Comparison of ENCODE assay signal across 34 cellular contexts in the genomic region with DNA sequence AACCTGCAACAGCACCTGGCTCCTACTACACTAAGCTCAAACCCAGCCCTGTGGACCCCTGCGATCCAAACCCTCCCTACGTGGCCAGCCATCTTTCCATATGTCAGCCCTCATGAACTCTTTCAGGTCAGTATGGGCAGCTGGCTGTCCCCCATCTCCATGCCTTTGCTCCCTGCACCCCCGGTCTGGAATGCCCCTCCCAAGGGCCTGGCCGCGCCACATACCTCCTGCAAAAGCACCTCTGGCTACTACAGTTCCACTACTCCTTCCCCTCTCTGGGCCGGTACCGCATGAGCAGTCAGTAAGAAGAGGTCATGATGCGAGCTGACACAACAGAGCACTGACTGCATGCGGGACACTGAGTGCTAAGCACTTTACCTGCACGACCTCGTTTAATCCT. TPM values are rescaled to one million over a fixed set of nuclear protein-coding genes. Genes with fewer than 3 reads are reported as not detected.
"Had no signal": no experiment of that assay in that cellular context is flagged by ENCODE, and none has a peak within 500 bp of the region (broad histone marks: within the 10 kb centered on the region; RNA-seq: fewer than 3 reads in every experiment).

No MANE protein-coding gene starts in this region.

- H3K27ac Mint-ChIP-seq: effector memory CD8-positive, alpha-beta T cell; nephron; stimulated activated effector memory CD8-positive, alpha-beta T cell treated with anti-CD3 and anti-CD28 coated beads, Interleukin-12 subunit alpha, Interleukin-12 subunit beta, amount 100 ng/mL, for 72 hours had no signal

- H3K9me3 ChIP-seq: esophagus squamous epithelium, heart right ventricle, left lung, ovary, psoas muscle, sigmoid colon, testis, tibial nerve, upper lobe of left lung had no signal

- H3K4me3 Mint-ChIP-seq: effector memory CD8-positive, alpha-beta T cell; nephron; stimulated activated effector memory CD8-positive, alpha-beta T cell treated with anti-CD3 and anti-CD28 coated beads, Interleukin-12 subunit alpha, Interleukin-12 subunit beta, amount 100 ng/mL, for 72 hours had no signal

- H3K27me3 ChIP-seq: heart right ventricle, left lung, ovary, sigmoid colon, testis, upper lobe of left lung had no signal

- H3K9me3 Mint-ChIP-seq: effector memory CD8-positive, alpha-beta T cell; naive thymus-derived CD4-positive, alpha-beta T cell; nephron; stimulated activated effector memory CD8-positive, alpha-beta T cell treated with anti-CD3 and anti-CD28 coated beads, Interleukin-12 subunit alpha, Interleukin-12 subunit beta, amount 100 ng/mL, for 72 hours had no signal

- ATAC-seq: left cardiac atrium; right cardiac atrium; stimulated activated effector memory CD8-positive, alpha-beta T cell treated with anti-CD3 and anti-CD28 coated beads, Interleukin-12 subunit alpha, Interleukin-12 subunit beta, amount 100 ng/mL, for 72 hours; stimulated activated naive CD8-positive, alpha-beta T cell treated with anti-CD3 and anti-CD28 coated beads, Interleukin-15, Interleukin-2, amounts not matched to agents 100 U/mL and 50 U/mL, for 24 hours had no signal

- H3K27ac ChIP-seq: coronary artery, esophagus squamous epithelium, heart right ventricle, left lung, ovary, psoas muscle, sigmoid colon, testis, tibial nerve, upper lobe of left lung had no signal

- H3K36me3 ChIP-seq: heart right ventricle, left lung, ovary, sigmoid colon, tibial nerve, upper lobe of left lung had no signal

- DNase-seq: dermis blood vessel endothelial cell; effector memory CD8-positive, alpha-beta T cell; erythroblast; esophagus squamous epithelium; foreskin melanocyte; glutamatergic neuron; heart right ventricle; hippocampal formation; left cardiac atrium; left lung; mammary epithelial cell; mesendoderm; midbrain; nucleus accumbens; ovary; psoas muscle; right cardiac atrium; sigmoid colon; stimulated activated CD4-positive, alpha-beta T cell treated with anti-CD3 and anti-CD28 coated beads, Interleukin-2, amount 100 ng/mL, for 24 hours; stimulated activated CD4-positive, alpha-beta T cell treated with anti-CD3 and anti-CD28 coated beads, Interleukin-4, amount 100 ng/mL, for 24 hours; stimulated activated naive CD8-positive, alpha-beta T cell treated with anti-CD3 and anti-CD28 coated beads, Interleukin-15, Interleukin-2, amounts not matched to agents 100 U/mL and 50 U/mL, for 24 hours; substantia nigra; testis; upper lobe of left lung had no signal

- H3K4me3 ChIP-seq: coronary artery, esophagus squamous epithelium, heart right ventricle, left lung, ovary, psoas muscle, sigmoid colon, testis, tibial nerve, upper lobe of left lung had no signal

- H3K4me1 ChIP-seq: psoas muscle had no signal

- H3K36me3 Mint-ChIP-seq: naive thymus-derived CD4-positive, alpha-beta T cell had no signal

RNA-seq across cellular contexts. Expression of a gene that starts 10.1 kb away (rescaled TPM):
- total RNA-seq: dermis blood vessel endothelial cell, psoas muscle, renal cortical epithelial cell had no signal

RNA-seq across cellular contexts. Expression of a gene that starts 18.7 kb away (rescaled TPM):
- total RNA-seq: dermis blood vessel endothelial cell; heart right ventricle; kidney epithelial cell; left lung; lower leg skin; mammary epithelial cell; mucosa of gallbladder; naive thymus-derived CD4-positive, alpha-beta T cell; ovary; psoas muscle; renal cortical epithelial cell; right cardiac atrium; sigmoid colon; skeletal muscle tissue; tibial nerve had no signal

RNA-seq across cellular contexts. Expression of a gene that starts 35.3 kb away (rescaled TPM):
- total RNA-seq: skeletal muscle tissue had no signal
